ENCODE assay signal across 24 cellular contexts in genomic region chr2:74646829-74647482, GRCh38. TPM values are rescaled to one million over a fixed set of nuclear protein-coding genes. Genes with fewer than 3 reads are reported as not detected.
A peak's percentile ranks its signal among the peaks of the same experiment; 100 is the strongest.
DNase-seq lines count a peak whose midpoint lies in the region; ATAC-seq, FAIRE-seq and TF ChIP-seq lines count a peak whose summit lies in the region.
"Had no signal": no experiment of that assay in that cellular context is flagged by ENCODE, and none has a peak within 500 bp of the region (broad histone marks: within the 10 kb centered on the region; RNA-seq: fewer than 3 reads in every experiment).

No MANE protein-coding gene starts in this region.

- H3K9ac ChIP-seq in K562 (ENCODE audit: insufficient read depth in 1 of 2, low read depth in 2 of 2, low read length in 2 of 2) (no peak overlapping the region), PC-3 (ENCODE audit: low read length) (no peak overlapping the region)
- H3K9ac ChIP-seq: BLaER1 had no signal

- H3K4me2 ChIP-seq in K562 (ENCODE audit: insufficient read depth, low read length) (no peak overlapping the region), PC-3 (ENCODE audit: low read length) (no peak overlapping the region)
- H3K4me2 ChIP-seq: BLaER1 had no signal

- H4K20me1 ChIP-seq in K562 (replicated peaks; ENCODE audit: control insufficient read depth, insufficient read depth, low read length) (no peaks in the 10 kb centered on the region), PC-3 (ENCODE audit: low read length) (no peaks in the 10 kb centered on the region)
- H4K20me1 ChIP-seq: BLaER1 had no signal

- H3K27me3 ChIP-seq in K562 (ENCODE audit: control insufficient read depth in 2 of 2, insufficient read depth in 2 of 2, low read length in 2 of 2) = no peaks in the 10 kb centered on the region; a peak in 2 of 5 replicates
- H3K27me3 ChIP-seq in PC-3 (ENCODE audit: low read length) = no peaks in the 10 kb centered on the region
- H3K27me3 ChIP-seq: BLaER1 had no signal

- intact Hi-C loops in K562 (cut with micrococcal nuclease) = no loop called here
- intact Hi-C loops in PC-3 (cut with micrococcal nuclease) = no loop called here

- TF ChIP-seq CTCF in K562 (IDR thresholded peaks at IDR 0.05 in 2 of 3, conservative IDR thresholded peaks at IDR 0.05 in 1 of 3; ENCODE audit: insufficient read depth in 2 of 3, low read depth in 1 of 3, low read length in 3 of 3) (no peak), PC-3 (conservative IDR thresholded peaks at IDR 0.05; ENCODE audit: low read depth, low read length) (no peak)

- TF ChIP-seq POLR2A in K562 (conservative IDR thresholded peaks at IDR 0.05) = no peak

- peaks cover 4% of the 10 kb centered on the region for H3K4me1 Mint-ChIP-seq in T-helper 1 cell treated with Interleukin-12 subunit alpha and Interleukin-12 subunit beta and Interleukin-4 antibody, amounts not matched to agents 30 μg/mL and 1 μg/mL, for 36 hours (ENCODE audit: low read depth)

- H3K4me1 ChIP-seq in K562 (replicated peaks in 1 of 2; ENCODE audit: control insufficient read depth in 2 of 2, insufficient read depth in 2 of 2, low read length in 2 of 2) (peaks cover 0 to 6% of the 10 kb centered on the region in 2 experiments; a peak in 2 of 5 replicates), PC-3 (ENCODE audit: insufficient read depth, low read length) (no peaks in the 10 kb centered on the region)
- H3K4me1 ChIP-seq: BLaER1 had no signal

- DNase-seq in T-helper 1 cell (no peak), K562 (ENCODE audit: extremely low read depth in 1 of 4, low spot score in 3 of 4) (no peak), left kidney (ENCODE audit: low read depth, low spot score) (peak; percentile 17), retina (peak; percentile 8), PC-3 (no peak)
- no peak for DNase-seq in activated naive CD4-positive, alpha-beta T cell (lab: John Stamatoyannopoulos, UW)
- DNase-seq: CD8-positive, alpha-beta T cell; DMS79; Karpas-422; MM.1S; NCI-H1105; NCI-H1694; NCI-H226; NCI-H524 treated with DMSO at 0.1 percent for 48 hours; Right ventricle myocardium superior had no signal

- H3F3A ChIP-seq in PC-3 (ENCODE audit: low read length, unreplicated experiment) = no peaks in the 10 kb centered on the region

- H3K27ac Mint-ChIP-seq in T-helper 1 cell treated with Interleukin-12 subunit alpha and Interleukin-12 subunit beta and Interleukin-4 antibody, amounts not matched to agents 30 μg/mL and 1 μg/mL, for 36 hours = peak overlapping the region; percentile 18
- H3K27ac Mint-ChIP-seq: CD8-positive, alpha-beta T cell had no signal

- no peak overlapping the region for H3K4me3 Mint-ChIP-seq in T-helper 1 cell treated with Interleukin-12 subunit alpha and Interleukin-12 subunit beta and Interleukin-4 antibody, amounts not matched to agents 30 μg/mL and 1 μg/mL, for 36 hours
- H3K4me3 Mint-ChIP-seq: CD8-positive, alpha-beta T cell had no signal

- no peak for ATAC-seq in K562
- no peak for ATAC-seq in PC-3
- no peak for ATAC-seq in GM21526 (IDR thresholded peaks at IDR 0.05; ENCODE audit: low FRiP score, unreplicated experiment)
- ATAC-seq: CD8-positive, alpha-beta T cell; GM12878 had no signal

- H3K4me3 ChIP-seq in K562 (no peak overlapping the region), PC-3 (ENCODE audit: low read length) (no peak overlapping the region)
- H3K4me3 ChIP-seq: BLaER1, GM12878 had no signal

- FAIRE-seq in K562 (lab: Jason Lieb, UNC) = no peak
- FAIRE-seq: GM12878, H54, RCC 7860 had no signal

- peaks cover 4% of the 10 kb centered on the region for H3K36me3 Mint-ChIP-seq in T-helper 1 cell treated with Interleukin-12 subunit alpha and Interleukin-12 subunit beta and Interleukin-4 antibody, amounts not matched to agents 30 μg/mL and 1 μg/mL, for 36 hours (ENCODE audit: low read depth)
- H3K36me3 Mint-ChIP-seq: CD8-positive, alpha-beta T cell had no signal

- H3K9me2 ChIP-seq in PC-3 (replicated peaks; ENCODE audit: low read length) = no peaks in the 10 kb centered on the region

- H2AFZ ChIP-seq in K562 (ENCODE audit: low read depth, low read length) (no peak overlapping the region), PC-3 (ENCODE audit: low read length) (no peak overlapping the region)

- H3K79me2 ChIP-seq in K562 (ENCODE audit: control insufficient read depth, insufficient read depth, low read length) (no peaks in the 10 kb centered on the region), PC-3 (ENCODE audit: low read length) (no peaks in the 10 kb centered on the region)

- no peaks in the 10 kb centered on the region for H3K9me1 ChIP-seq in K562 (ENCODE audit: control insufficient read depth, insufficient read depth, low read length)

- peaks cover 3% of the 10 kb centered on the region; the same call in 1 of the 2 replicates for H3K9me3 ChIP-seq in K562 (replicated peaks; ENCODE audit: control insufficient read depth, insufficient read depth, low read depth, low read length)
- H3K9me3 ChIP-seq in PC-3 (ENCODE audit: low read length) = no peaks in the 10 kb centered on the region

- BruUV-seq in K562 (replicated peaks; lab: Mats Ljungman, UMichigan) (no TSS peak), PC-3 (replicated peaks; lab: Mats Ljungman, UMichigan) (no TSS peak)

- in situ Hi-C loops in K562 (cut with MboI) = no loop called here

- POLR2A ChIA-PET in K562 (lab: Yijun Ruan, JAX) (no interaction called here), PC-3 (lab: Charles Lee; ENCODE audit: unreplicated experiment) (no interaction called here)

- H3K27ac ChIP-seq in K562 (ENCODE audit: extremely low read depth, low read depth, low read length) = no peak overlapping the region
- no peak overlapping the region for H3K27ac ChIP-seq in PC-3 (ENCODE audit: low read length)
- H3K27ac ChIP-seq: 22Rv1, BLaER1 had no signal

- TF ChIP-seq RAD21 in K562 (CRISPR knock-in tag; conservative IDR thresholded peaks at IDR 0.05 in 1 of 2, IDR thresholded peaks at IDR 0.05 in 1 of 2) = no peak

- TF ChIP-seq EP300 in K562 (IDR thresholded peaks at IDR 0.05; ENCODE audit: low read length) = no peak

- peaks cover 31% of the 10 kb centered on the region for H3K27me3 Mint-ChIP-seq in T-helper 1 cell treated with Interleukin-12 subunit alpha and Interleukin-12 subunit beta and Interleukin-4 antibody, amounts not matched to agents 30 μg/mL and 1 μg/mL, for 36 hours (ENCODE audit: low read depth)

- H3K9me3 Mint-ChIP-seq in T-helper 1 cell treated with Interleukin-12 subunit alpha and Interleukin-12 subunit beta and Interleukin-4 antibody, amounts not matched to agents 30 μg/mL and 1 μg/mL, for 36 hours = no peaks in the 10 kb centered on the region
- H3K9me3 Mint-ChIP-seq: CD8-positive, alpha-beta T cell had no signal

- WGBS in K562 (ENCODE audit: insufficient coverage, low coverage, missing lambda C conversion rate) = 48% methylated on average over 12 of the region's 13 CpGs

- CTCF ChIA-PET in K562 (lab: Yijun Ruan, JAX; ENCODE audit: low intra/inter-chr PET ratio) = no interaction called here
- CTCF ChIA-PET in PC-3 (lab: Charles Lee) = no interaction called here

- no peaks in the 10 kb centered on the region for H3K36me3 ChIP-seq in K562 (ENCODE audit: control insufficient read depth, insufficient read depth, low read length)
- no peaks in the 10 kb centered on the region for H3K36me3 ChIP-seq in PC-3 (ENCODE audit: low read depth, low read length)
- H3K36me3 ChIP-seq: BLaER1 had no signal

RNA-seq across cellular contexts. Expression of gene M1AP, which starts 1.2 kb away (rescaled TPM):
- not detected in 2 replicates for total RNA-seq in K562 (2011; cell fraction: chromatin; rRNA removed; ENCODE audit: low replicate concordance)
- not detected in 2 replicates for total RNA-seq in K562 (2011; cell fraction: nucleolus; rRNA removed)
- not detected in 2 replicates for total RNA-seq in K562 (2011; cell fraction: nucleoplasm; rRNA removed)
- total RNA-seq in K562 (2014; rRNA removed) = not detected in 2 replicates
- total RNA-seq in K562 (2014; rRNA removed; fragmentation: Illumina TruSeq; extraction: Trizol) = 0.10 TPM in 1 of 2 replicates, not detected in the other
- total RNA-seq in K562 (2015; rRNA removed; fragmentation: Illumina TruSeq; extraction: Trizol) = 0.19 and 0.33 TPM in 2 replicates
- 0.11 TPM in 1 of 2 replicates, not detected in the other for total RNA-seq in K562 (2021)
- 0.05 TPM in 1 of 2 replicates, not detected in the other for polyA plus RNA-seq in K562 (2011; rRNA removed)
- not detected in 2 replicates for polyA plus RNA-seq in K562 (2011; cell fraction: cytosol; rRNA removed)
- 0.07 and 0.10 TPM in 2 replicates for polyA plus RNA-seq in K562 (2011; cell fraction: nucleus; rRNA removed)
- 0.23 and 0.44 TPM in 2 replicates for polyA plus RNA-seq in K562 (2012)
- 0.07 and 0.10 TPM in 2 replicates for polyA plus RNA-seq in K562 (2014; fragmentation: Illumina TruSeq; extraction: Trizol)
- under 1 TPM; 0.06 to 0.15 TPM for polyA plus RNA-seq in K562 (2014; fragmentation: Nextera tagmentation; extraction: Ambion mirVana)
- 0.30 TPM in 1 of 2 replicates, not detected in the other for polyA plus RNA-seq in K562 (2014; rRNA removed)
- polyA minus RNA-seq in K562 (2011; rRNA and poly(A)+ RNA removed) = not detected in 2 replicates
- polyA minus RNA-seq in K562 (2011; cell fraction: cytosol; rRNA and poly(A)+ RNA removed) = not detected in 2 replicates
- polyA minus RNA-seq in K562 (2011; cell fraction: nucleus; rRNA and poly(A)+ RNA removed) = not detected in 2 replicates
- total RNA-seq in PC-3 (2014; rRNA removed) = not detected in 2 replicates
- total RNA-seq: CD8-positive, alpha-beta T cell; G401; HT-29; Right ventricle myocardium superior had no signal

RNA-seq across cellular contexts. Expression of gene SEMA4F, which starts 7.1 kb away (rescaled TPM):
- total RNA-seq in K562 (2011; cell fraction: chromatin; rRNA removed; ENCODE audit: low replicate concordance) = 0.56 and 1.1 TPM in 2 replicates
- 0.83 and 0.92 TPM in 2 replicates for total RNA-seq in K562 (2011; cell fraction: nucleolus; rRNA removed)
- total RNA-seq in K562 (2011; cell fraction: nucleoplasm; rRNA removed) = 0.88 and 1.2 TPM in 2 replicates
- total RNA-seq in K562 (2014; rRNA removed) (0.27 and 0.90 TPM in 2 replicates), K562 (2014; rRNA removed; fragmentation: Illumina TruSeq; extraction: Trizol) (0.33 and 0.67 TPM in 2 replicates), K562 (2015; rRNA removed; fragmentation: Illumina TruSeq; extraction: Trizol) (0.33 and 0.60 TPM in 2 replicates), K562 (2021) (1.3 and 1.6 TPM in 2 replicates), PC-3 (2014; rRNA removed) (7.6 and 13.9 TPM in 2 replicates)
- polyA plus RNA-seq in K562 (2011; rRNA removed) (0.30 and 0.79 TPM in 2 replicates), K562 (2014; fragmentation: Illumina TruSeq; extraction: Trizol) (0.43 and 0.61 TPM in 2 replicates), K562 (2014; fragmentation: Nextera tagmentation; extraction: Ambion mirVana) (under 1 TPM; 0.08 to 0.18 TPM), K562 (2014; rRNA removed) (0.72 and 1.2 TPM in 2 replicates)
- polyA plus RNA-seq in K562 (2011; cell fraction: cytosol; rRNA removed) = 0.27 and 0.95 TPM in 2 replicates
- polyA plus RNA-seq in K562 (2011; cell fraction: nucleus; rRNA removed) = 0.91 and 2.0 TPM in 2 replicates
- 0.68 and 1.8 TPM in 2 replicates for polyA plus RNA-seq in K562 (2012)
- 0.21 and 0.56 TPM in 2 replicates for polyA minus RNA-seq in K562 (2011; rRNA and poly(A)+ RNA removed)
- 0.36 and 1.3 TPM in 2 replicates for polyA minus RNA-seq in K562 (2011; cell fraction: cytosol; rRNA and poly(A)+ RNA removed)
- 0.33 and 0.81 TPM in 2 replicates for polyA minus RNA-seq in K562 (2011; cell fraction: nucleus; rRNA and poly(A)+ RNA removed)

Comparison
In these comparisons a context has a peak if more than half of its experiments do, and no peak if none do; other contexts are left out.
1. DNase-seq: peak in left kidney (single experiment) and retina (single experiment); none in T-helper 1 cell (0 of 5), K562 (0 of 4), PC-3 (single experiment) and activated naive CD4-positive, alpha-beta T cell (0 of 4).